ENCODE assay signal across 1 cellular context in the genomic region with DNA sequence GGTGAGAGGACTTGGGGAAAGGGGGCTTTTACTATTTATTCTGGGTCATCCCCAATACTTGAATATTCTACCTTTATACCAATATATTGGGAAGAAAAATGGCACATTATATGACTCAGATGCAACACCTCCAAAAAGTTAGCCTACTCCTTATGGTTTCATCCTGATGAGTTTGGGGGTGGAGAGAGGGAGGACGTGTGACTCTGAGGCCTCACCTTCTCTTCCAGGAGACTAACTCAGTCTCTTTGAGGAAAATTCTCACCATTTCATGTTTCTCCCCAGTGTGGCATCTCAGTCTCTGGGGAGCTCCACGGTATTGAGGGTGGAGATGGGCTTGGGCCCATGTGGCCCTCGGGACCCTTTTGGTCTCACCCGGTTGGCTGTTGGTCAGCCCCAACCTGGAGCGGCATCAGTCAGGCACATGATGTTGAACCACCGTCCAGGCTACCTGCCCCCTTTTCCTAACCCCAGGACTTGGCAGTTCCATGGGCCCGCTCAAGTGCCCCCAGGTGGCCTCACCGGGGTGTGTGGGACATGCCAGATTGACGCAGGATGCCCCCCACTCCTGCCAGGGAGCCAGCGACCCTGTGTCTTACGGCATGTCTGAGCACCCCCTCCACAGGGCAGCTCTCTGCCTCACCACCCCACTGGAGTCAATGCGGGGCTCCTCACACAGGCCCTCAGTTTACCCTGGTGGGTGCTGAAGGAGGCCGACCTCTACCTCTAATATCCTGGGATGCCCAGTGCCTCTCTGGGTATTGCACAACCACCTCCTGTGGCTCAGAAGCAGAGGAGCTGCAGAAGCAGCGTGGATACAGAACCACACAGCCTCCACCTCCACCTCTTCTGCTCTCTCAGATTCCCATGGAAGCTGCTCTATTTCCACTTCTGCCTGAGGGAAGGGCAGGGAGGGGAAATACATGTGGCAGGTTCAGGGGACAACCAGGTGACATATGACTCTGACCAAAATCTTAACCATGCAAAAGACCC.
TF ChIP-seq lines count a peak whose summit lies in the region.

No MANE protein-coding gene starts in this region.

TF ChIP-seq in A549, 52 proteins besides CTCF, POLR2A, EP300 and RAD21 (continued from another document):
- no peak for TF ChIP-seq HDAC2 (IDR thresholded peaks at IDR 0.05)
